ENCODE assay signal across 8 cellular contexts in the genomic region with DNA sequence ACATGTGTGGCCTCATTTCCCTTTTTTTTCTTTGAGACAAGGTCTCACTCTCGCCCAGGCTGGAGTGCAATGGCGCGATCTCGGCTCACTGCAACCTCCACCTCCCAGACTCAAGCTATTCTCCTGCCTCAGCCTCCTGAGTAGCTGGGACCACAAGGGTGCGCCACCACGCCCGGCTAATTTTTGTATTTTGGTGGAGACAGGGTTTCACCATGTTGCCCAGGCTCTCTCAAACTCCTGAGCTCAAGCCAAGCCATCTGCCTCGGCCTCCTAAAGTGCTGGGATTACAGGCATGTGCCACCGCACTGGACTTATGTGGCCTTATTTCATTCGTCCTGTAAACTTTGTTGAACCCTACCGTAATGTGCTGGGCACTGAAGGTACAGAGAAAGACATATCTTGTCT. TPM values are rescaled to one million over a fixed set of nuclear protein-coding genes. Genes with fewer than 3 reads are reported as not detected.
DNase-seq lines count a peak whose midpoint lies in the region; ATAC-seq and TF ChIP-seq lines count a peak whose summit lies in the region.

No MANE protein-coding gene starts in this region.

- CTCF ChIA-PET in SK-N-SH (lab: Yijun Ruan, JAX), result interaction anchor here (0.6 kb wide), 1 partner anchor 17 kb away, joined by 3 read pairs; no protein-coding TSS in a partner anchor

- TF ChIP-seq POLR2A in breast epithelium (IDR thresholded peaks at IDR 0.05) (no peak), right lobe of liver (IDR thresholded peaks at IDR 0.05) (no peak)

- WGBS in SK-N-SH (ENCODE audit: low lambda C conversion rate), result 51% methylated on average over 11 of the region's 11 CpGs
- WGBS in right lobe of liver (ENCODE audit: insufficient coverage, low coverage, low lambda C conversion rate, missing lambda C conversion rate), result 52% methylated on average over 11 of the region's 11 CpGs

- H3K36me3 ChIP-seq in H7 (replicated peaks; ENCODE audit: control insufficient read depth, insufficient read depth, low read length), result no peaks in the 10 kb centered on the region
- H3K36me3 ChIP-seq in SK-N-SH (replicated peaks in 1 of 2; ENCODE audit: control insufficient read depth in 1 of 2, insufficient read depth in 2 of 2, low read length in 1 of 2), result no peaks in the 10 kb centered on the region
- no peaks in the 10 kb centered on the region for H3K36me3 ChIP-seq in breast epithelium
- H3K36me3 ChIP-seq in right lobe of liver, result no peaks in the 10 kb centered on the region

- peak overlapping the region; percentile 65 to 96 for H3K27ac ChIP-seq in SK-N-SH (ENCODE audit: low read depth in 2 of 2, low read length in 1 of 2)
- H3K27ac ChIP-seq in breast epithelium, result peak overlapping the region; percentile 97 to 99
- H3K27ac ChIP-seq in right lobe of liver, result peak overlapping the region; percentile 92 to 98 (median 97)

- no peaks in the 10 kb centered on the region for H3K9me3 ChIP-seq in SK-N-SH
- no peaks in the 10 kb centered on the region for H3K9me3 ChIP-seq in breast epithelium
- H3K9me3 ChIP-seq in right lobe of liver, result no peaks in the 10 kb centered on the region

- peak overlapping the region; percentile 88 for H3K4me2 ChIP-seq in SK-N-SH

- DNase-seq in Ammon's horn (ENCODE audit: low spot score) (peak; percentile 8), H7 (no peak), SK-N-SH (no peak), breast epithelium (ENCODE audit: low spot score in 2 of 2) (peak in 1 of 2 donors; percentile 20), right lobe of liver (peak in 1 of 3 donors; percentile 21), cortex of kidney (lab: John Stamatoyannopoulos, UW) (no peak), germinal center (ENCODE audit: low spot score) (no peak)
- DNase-seq in stimulated activated effector memory CD8-positive, alpha-beta T cell treated with anti-CD3 and anti-CD28 coated beads, Interleukin-12 subunit alpha, Interleukin-12 subunit beta, amount 100 ng/mL, for 72 hours (ENCODE audit: low spot score in 2 of 2), result peak; percentile 18 to 70

- peaks cover 3% of the 10 kb centered on the region for H3F3A ChIP-seq in SK-N-SH (replicated peaks; ENCODE audit: insufficient read depth)

- H3K4me3 Mint-ChIP-seq in stimulated activated effector memory CD8-positive, alpha-beta T cell treated with anti-CD3 and anti-CD28 coated beads, Interleukin-12 subunit alpha, Interleukin-12 subunit beta, amount 100 ng/mL, for 72 hours, result no peak overlapping the region

- H3K27ac Mint-ChIP-seq in stimulated activated effector memory CD8-positive, alpha-beta T cell treated with anti-CD3 and anti-CD28 coated beads, Interleukin-12 subunit alpha, Interleukin-12 subunit beta, amount 100 ng/mL, for 72 hours, result no peak overlapping the region

- peaks cover 8% of the 10 kb centered on the region for H3K36me3 Mint-ChIP-seq in stimulated activated effector memory CD8-positive, alpha-beta T cell treated with anti-CD3 and anti-CD28 coated beads, Interleukin-12 subunit alpha, Interleukin-12 subunit beta, amount 100 ng/mL, for 72 hours

- intact Hi-C loops in breast epithelium (cut with DNase I; ENCODE audit: low total_unique reads) (no loop called here), right lobe of liver (cut with DNase I) (no loop called here)

- peak; percentile 51 for TF ChIP-seq CTCF in SK-N-SH (IDR thresholded peaks at IDR 0.05)
- no peak for TF ChIP-seq CTCF in breast epithelium (IDR thresholded peaks at IDR 0.05)
- no peak for TF ChIP-seq CTCF in right lobe of liver (IDR thresholded peaks at IDR 0.05)

- no peak for ATAC-seq in right lobe of liver
- peak; percentile 5 for ATAC-seq in stimulated activated effector memory CD8-positive, alpha-beta T cell treated with anti-CD3 and anti-CD28 coated beads, Interleukin-12 subunit alpha, Interleukin-12 subunit beta, amount 100 ng/mL, for 72 hours

- peak overlapping the region; percentile 56 for H3K4me3 ChIP-seq in H7 (ENCODE audit: insufficient read depth, low read depth, low read length)
- H3K4me3 ChIP-seq in SK-N-SH (ENCODE audit: low read depth in 2 of 2, low read length in 1 of 2), result peak overlapping the region; percentile 69 to 84
- H3K4me3 ChIP-seq in breast epithelium, result peak overlapping the region; percentile 48 to 72 (median 70)
- H3K4me3 ChIP-seq in right lobe of liver, result peak overlapping the region; percentile 48 to 69 (median 68)

- peak overlapping the region; percentile 91 for H2AFZ ChIP-seq in SK-N-SH (ENCODE audit: low read depth)

- H4K20me1 ChIP-seq in SK-N-SH (ENCODE audit: insufficient read depth), result no peaks in the 10 kb centered on the region

- H3K4me1 Mint-ChIP-seq in stimulated activated effector memory CD8-positive, alpha-beta T cell treated with anti-CD3 and anti-CD28 coated beads, Interleukin-12 subunit alpha, Interleukin-12 subunit beta, amount 100 ng/mL, for 72 hours, result peaks cover 25% of the 10 kb centered on the region

- no peak for TF ChIP-seq EP300 in SK-N-SH (IDR thresholded peaks at IDR 0.05; ENCODE audit: borderline replicate concordance in 1 of 2, low read depth in 1 of 2, low read length in 1 of 2)

- peak overlapping the region; percentile 91 for H3K9ac ChIP-seq in SK-N-SH

- no peaks in the 10 kb centered on the region for H3K27me3 ChIP-seq in H7 (ENCODE audit: control insufficient read depth, insufficient read depth, low read length)
- H3K27me3 ChIP-seq in SK-N-SH (ENCODE audit: insufficient read depth), result no peaks in the 10 kb centered on the region
- H3K27me3 ChIP-seq in breast epithelium, result no peaks in the 10 kb centered on the region
- no peaks in the 10 kb centered on the region for H3K27me3 ChIP-seq in right lobe of liver

- POLR2A ChIA-PET in SK-N-SH (lab: Yijun Ruan, JAX), result no interaction called here

- H3K79me2 ChIP-seq in SK-N-SH (ENCODE audit: insufficient read depth), result peaks cover 13% of the 10 kb centered on the region; the same call in 1 of the 2 replicates

- H3K9me2 ChIP-seq in SK-N-SH, result no peaks in the 10 kb centered on the region

- no peaks in the 10 kb centered on the region for H3K9me3 Mint-ChIP-seq in stimulated activated effector memory CD8-positive, alpha-beta T cell treated with anti-CD3 and anti-CD28 coated beads, Interleukin-12 subunit alpha, Interleukin-12 subunit beta, amount 100 ng/mL, for 72 hours

- no peak for TF ChIP-seq RAD21 in SK-N-SH (IDR thresholded peaks at IDR 0.05; ENCODE audit: low read length)

- peaks cover 9 to 13% of the 10 kb centered on the region in 2 experiments; a peak in 3 of 4 replicates for H3K4me1 ChIP-seq in SK-N-SH (ENCODE audit: control insufficient read depth in 1 of 2, insufficient read depth in 2 of 2, low read depth in 1 of 2, low read length in 1 of 2)
- H3K4me1 ChIP-seq in breast epithelium, result peaks cover 0 to 14% of the 10 kb centered on the region in 2 donors
- H3K4me1 ChIP-seq in right lobe of liver, result peaks cover 0 to 15% (median 7%) of the 10 kb centered on the region in 4 donors

TF ChIP-seq in SK-N-SH, 30 proteins besides CTCF, POLR2A, EP300 and RAD21:
- TF ChIP-seq RFX5 (IDR thresholded peaks at IDR 0.05; ENCODE audit: low read length) (no peak), JUND (IDR thresholded peaks at IDR 0.05) (no peak), TEAD4 (IDR thresholded peaks at IDR 0.05; ENCODE audit: borderline replicate concordance, insufficient read depth) (no peak), MEF2A (IDR thresholded peaks at IDR 0.05; ENCODE audit: borderline replicate concordance, low read depth) (no peak), TAF1 (IDR thresholded peaks at IDR 0.05; ENCODE audit: borderline replicate concordance, low read depth, low read length) (no peak), SMC3 (IDR thresholded peaks at IDR 0.05; ENCODE audit: low read depth, low read length) (no peak), RXRA (IDR thresholded peaks at IDR 0.05; ENCODE audit: borderline replicate concordance, low read depth) (no peak)
- TF ChIP-seq, protein P1, sequence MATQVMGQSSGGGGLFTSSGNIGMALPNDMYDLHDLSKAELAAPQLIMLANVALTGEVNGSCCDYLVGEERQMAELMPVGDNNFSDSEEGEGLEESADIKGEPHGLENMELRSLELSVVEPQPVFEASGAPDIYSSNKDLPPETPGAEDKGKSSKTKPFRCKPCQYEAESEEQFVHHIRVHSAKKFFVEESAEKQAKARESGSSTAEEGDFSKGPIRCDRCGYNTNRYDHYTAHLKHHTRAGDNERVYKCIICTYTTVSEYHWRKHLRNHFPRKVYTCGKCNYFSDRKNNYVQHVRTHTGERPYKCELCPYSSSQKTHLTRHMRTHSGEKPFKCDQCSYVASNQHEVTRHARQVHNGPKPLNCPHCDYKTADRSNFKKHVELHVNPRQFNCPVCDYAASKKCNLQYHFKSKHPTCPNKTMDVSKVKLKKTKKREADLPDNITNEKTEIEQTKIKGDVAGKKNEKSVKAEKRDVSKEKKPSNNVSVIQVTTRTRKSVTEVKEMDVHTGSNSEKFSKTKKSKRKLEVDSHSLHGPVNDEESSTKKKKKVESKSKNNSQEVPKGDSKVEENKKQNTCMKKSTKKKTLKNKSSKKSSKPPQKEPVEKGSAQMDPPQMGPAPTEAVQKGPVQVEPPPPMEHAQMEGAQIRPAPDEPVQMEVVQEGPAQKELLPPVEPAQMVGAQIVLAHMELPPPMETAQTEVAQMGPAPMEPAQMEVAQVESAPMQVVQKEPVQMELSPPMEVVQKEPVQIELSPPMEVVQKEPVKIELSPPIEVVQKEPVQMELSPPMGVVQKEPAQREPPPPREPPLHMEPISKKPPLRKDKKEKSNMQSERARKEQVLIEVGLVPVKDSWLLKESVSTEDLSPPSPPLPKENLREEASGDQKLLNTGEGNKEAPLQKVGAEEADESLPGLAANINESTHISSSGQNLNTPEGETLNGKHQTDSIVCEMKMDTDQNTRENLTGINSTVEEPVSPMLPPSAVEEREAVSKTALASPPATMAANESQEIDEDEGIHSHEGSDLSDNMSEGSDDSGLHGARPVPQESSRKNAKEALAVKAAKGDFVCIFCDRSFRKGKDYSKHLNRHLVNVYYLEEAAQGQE (IDR thresholded peaks at IDR 0.05; ENCODE audit: low read depth, low read length), result no peak

RNA-seq across cellular contexts. Expression of gene WARS2, which starts 0.6 kb away (rescaled TPM):
- total RNA-seq in H7 (2014; rRNA removed; shearing (Covaris generic)), result 19.2 and 25.0 TPM in 2 replicates
- polyA plus RNA-seq in SK-N-SH (2012; rRNA removed), result 3.6 and 4.8 TPM in 2 replicates
- polyA plus RNA-seq in SK-N-SH (2012; cell fraction: cytosol; rRNA removed), result 5.1 TPM in 2 replicates
- polyA plus RNA-seq in SK-N-SH (2012; cell fraction: nucleus; rRNA removed), result 3.8 and 4.9 TPM in 2 replicates
- total RNA-seq in breast epithelium (10 to 100 TPM; 21.1 to 26.2 (median 23.3) TPM), right lobe of liver (1 to 10 TPM; 4.3 to 8.7 (median 6.2) TPM)

Comparison
In these comparisons a context has a peak if more than half of its experiments do, and no peak if none do; other contexts are left out.
1. DNase-seq: peak in Ammon's horn (single experiment) and stimulated activated effector memory CD8-positive, alpha-beta T cell treated with anti-CD3 and anti-CD28 coated beads, Interleukin-12 subunit alpha, Interleukin-12 subunit beta, amount 100 ng/mL, for 72 hours (2 of 2); none in H7 (single experiment), SK-N-SH (single experiment), cortex of kidney (single experiment) and germinal center (single experiment).
2. Peak in every context shown above with its lines, with median percentiles within 50 percentile points of each other: H3K4me3 ChIP-seq and H3K27ac ChIP-seq.